Comparison of ENCODE assay signal across 8 cellular contexts in the genomic region with DNA sequence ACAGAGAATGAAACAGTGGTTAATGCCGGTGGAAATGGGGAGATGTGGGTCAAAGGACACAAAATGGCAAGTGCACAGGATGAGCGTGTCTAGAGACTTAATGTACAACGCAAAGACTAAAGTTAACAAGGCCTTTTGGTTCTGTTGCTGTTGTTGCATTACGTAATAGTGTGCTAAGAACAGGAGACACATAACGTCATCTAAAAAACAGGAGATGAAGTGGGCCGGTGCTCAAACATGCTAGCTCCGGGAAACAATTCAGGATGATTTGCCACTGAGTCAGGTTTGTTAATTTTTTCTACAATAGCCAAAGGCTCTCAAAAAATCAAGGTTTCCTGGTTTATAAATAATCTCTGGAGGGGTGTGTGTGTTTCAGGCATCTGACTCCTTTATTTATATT. TPM values are rescaled to one million over a fixed set of nuclear protein-coding genes. Genes with fewer than 3 reads are reported as not detected.
A peak's percentile ranks its signal among the peaks of the same experiment; 100 is the strongest.
DNase-seq lines count a peak whose midpoint lies in the region; ATAC-seq, FAIRE-seq and TF ChIP-seq lines count a peak whose summit lies in the region.
"Had no signal": no experiment of that assay in that cellular context is flagged by ENCODE, and none has a peak within 500 bp of the region (broad histone marks: within the 10 kb centered on the region; RNA-seq: fewer than 3 reads in every experiment).

No MANE protein-coding gene starts in this region.

- no peaks in the 10 kb centered on the region for H3K9me3 ChIP-seq in astrocyte (ENCODE audit: insufficient read depth, low read depth, low read length)
- no peaks in the 10 kb centered on the region for H3K9me3 ChIP-seq in hepatocyte (ENCODE audit: low read depth)
- H3K9me3 ChIP-seq in thyroid gland, result no peaks in the 10 kb centered on the region

- peaks cover 27% of the 10 kb centered on the region for H3K4me1 ChIP-seq in astrocyte (ENCODE audit: insufficient read depth, low read length)
- H3K4me1 ChIP-seq in hepatocyte (ENCODE audit: insufficient read depth), result peaks cover 38% of the 10 kb centered on the region
- peaks cover 43 to 60% of the 10 kb centered on the region in 2 donors for H3K4me1 ChIP-seq in thyroid gland

- H4K20me1 ChIP-seq in astrocyte (ENCODE audit: insufficient read depth, low read length) (peaks cover 62% of the 10 kb centered on the region), hepatocyte (ENCODE audit: insufficient read depth, poor library complexity, severe bottlenecking) (no peaks in the 10 kb centered on the region)

- TF ChIP-seq POLR2A in thyroid gland (IDR thresholded peaks at IDR 0.05), result no peak

- peaks cover 10% of the 10 kb centered on the region for H3K36me3 Mint-ChIP-seq in astrocyte (ENCODE audit: low read depth, unreplicated experiment)

- peaks cover 57% of the 10 kb centered on the region for H3K4me1 Mint-ChIP-seq in astrocyte (ENCODE audit: low read depth, unreplicated experiment)

- no peaks in the 10 kb centered on the region for H3K9me2 ChIP-seq in hepatocyte (replicated peaks; ENCODE audit: insufficient read depth)

- H3K27me3 Mint-ChIP-seq in astrocyte (ENCODE audit: low read depth, unreplicated experiment), result no peaks in the 10 kb centered on the region

- peak overlapping the region; percentile 12 for H3K27ac Mint-ChIP-seq in astrocyte (ENCODE audit: unreplicated experiment)

- H3K79me2 ChIP-seq in astrocyte (ENCODE audit: insufficient read depth, low read length), result peaks cover 98% of the 10 kb centered on the region
- H3K79me2 ChIP-seq in hepatocyte, result peaks cover 77% of the 10 kb centered on the region

- no peaks in the 10 kb centered on the region for H3K36me3 ChIP-seq in astrocyte (ENCODE audit: insufficient read depth, low read length)
- H3K36me3 ChIP-seq in hepatocyte (replicated peaks; ENCODE audit: insufficient read depth, low read depth), result no peaks in the 10 kb centered on the region
- H3K36me3 ChIP-seq in thyroid gland, result no peaks in the 10 kb centered on the region

- no peaks in the 10 kb centered on the region for H3K9me3 Mint-ChIP-seq in astrocyte (ENCODE audit: unreplicated experiment)

- no peak for TF ChIP-seq CTCF in astrocyte (IDR thresholded peaks at IDR 0.05; ENCODE audit: insufficient read depth, low read depth, low read length)
- TF ChIP-seq CTCF in hepatocyte (IDR thresholded peaks at IDR 0.05; ENCODE audit: poor library complexity), result no peak
- TF ChIP-seq CTCF in thyroid gland (IDR thresholded peaks at IDR 0.05), result no peak

- WGBS in hepatocyte (ENCODE audit: low lambda C conversion rate, missing lambda C conversion rate), result 68% methylated on average over 7 of the region's 7 CpGs
- 67 to 77% methylated on average over 7 of the region's 7 CpGs for WGBS in thyroid gland, 2 donors

- H3K27me3 ChIP-seq in astrocyte (ENCODE audit: insufficient read depth, low read length), result no peaks in the 10 kb centered on the region
- no peaks in the 10 kb centered on the region for H3K27me3 ChIP-seq in hepatocyte
- H3K27me3 ChIP-seq in thyroid gland, result no peaks in the 10 kb centered on the region

- H3K4me3 ChIP-seq in astrocyte (ENCODE audit: insufficient read depth, low read depth, low read length), result no peak overlapping the region
- H3K4me3 ChIP-seq in hepatocyte, result no peak overlapping the region
- no peak overlapping the region for H3K4me3 ChIP-seq in thyroid gland (replicated peaks in 1 of 3)

- DNase-seq in HT1080 (ENCODE audit: low read depth) (peak; percentile 71), astrocyte (ENCODE audit: low read depth) (peak; percentile 96), hepatocyte (ENCODE audit: low spot score) (peak; percentile 34), thyroid gland (no peak), activated gamma-delta T cell treated with Interleukin-2 at 50 U/mL for 16 hours (no peak), NCI-H2171 (lab: John Stamatoyannopoulos, UW) (no peak)

- FAIRE-seq in astrocyte (lab: Jason Lieb, UNC), result no peak

- peak overlapping the region; percentile 67 for H3K27ac ChIP-seq in astrocyte (ENCODE audit: low read depth, low read length)
- H3K27ac ChIP-seq in hepatocyte, result peak overlapping the region; percentile 83
- peak overlapping the region; percentile 82 to 83 (median 82) for H3K27ac ChIP-seq in thyroid gland
- H3K27ac ChIP-seq: KMS-11 had no signal

- H2AFZ ChIP-seq in astrocyte (ENCODE audit: low read depth, low read length) (no peak overlapping the region), hepatocyte (no peak overlapping the region)

- peak overlapping the region; percentile 42 for H3K9ac ChIP-seq in astrocyte (ENCODE audit: low read length)
- H3K9ac ChIP-seq: KMS-11 had no signal

- no peak for ATAC-seq in GM21367 (IDR thresholded peaks at IDR 0.05; ENCODE audit: unreplicated experiment)

- H3K4me2 ChIP-seq in astrocyte (ENCODE audit: low read length), result peak overlapping the region; percentile 58
- no peak overlapping the region for H3K4me2 ChIP-seq in hepatocyte
- H3K4me2 ChIP-seq: KMS-11 had no signal

- no peak overlapping the region for H3K4me3 Mint-ChIP-seq in astrocyte (ENCODE audit: unreplicated experiment)

- intact Hi-C loops in thyroid gland (cut with DNase I), result no loop called here

RNA-seq across cellular contexts. Expression of a gene that starts 55.5 kb away (rescaled TPM):
- 7.6 and 12.4 TPM in 2 replicates for total RNA-seq in HT1080 (2014; rRNA removed; shearing (Covaris generic))
- polyA plus RNA-seq in HT1080 (2015; cell fraction: cytosol; rRNA removed), result 13.4 and 17.9 TPM in 2 replicates
- polyA plus RNA-seq in HT1080 (2015; cell fraction: nucleus; rRNA removed), result 20.1 and 22.0 TPM in 2 replicates
- total RNA-seq in astrocyte (41.2 and 44.6 TPM in 2 replicates), hepatocyte (8.0 and 8.8 TPM in 2 replicates), thyroid gland (10 to 100 TPM; 16.6 to 35.6 (median 17.2) TPM)
- polyA plus RNA-seq in hepatocyte, result 9.7 and 11.9 TPM in 2 replicates

Comparison
In these comparisons a context has a peak if more than half of its experiments do, and no peak if none do; other contexts are left out.
1. DNase-seq: peak in HT1080 (single experiment), astrocyte (single experiment) and hepatocyte (single experiment); none in thyroid gland (0 of 2), activated gamma-delta T cell treated with Interleukin-2 at 50 U/mL for 16 hours (single experiment) and NCI-H2171 (single experiment).
2. Peak in every context shown above with its lines, with median percentiles within 50 percentile points of each other: H3K27ac ChIP-seq.